18 cellular contexts compared by ENCODE assay signal in genomic region chr17:50986989-50987660, GRCh38.
DNase-seq lines count a peak whose midpoint lies in the region; ATAC-seq, FAIRE-seq and TF ChIP-seq lines count a peak whose summit lies in the region.
"Had no signal": no experiment of that assay in that cellular context is flagged by ENCODE, and none has a peak within 500 bp of the region (broad histone marks: within the 10 kb centered on the region; RNA-seq: fewer than 3 reads in every experiment).

No MANE protein-coding gene starts in this region.

- no peaks in the 10 kb centered on the region for H3K79me2 ChIP-seq in astrocyte (ENCODE audit: insufficient read depth, low read length)
- H3K79me2 ChIP-seq: hepatocyte had no signal

- H3K36me3 Mint-ChIP-seq in astrocyte (ENCODE audit: low read depth, unreplicated experiment) = peaks cover 15% of the 10 kb centered on the region

- H3K4me1 ChIP-seq in HEK293 (ENCODE audit: control insufficient read depth, insufficient read depth, low read length) = no peaks in the 10 kb centered on the region
- no peaks in the 10 kb centered on the region for H3K4me1 ChIP-seq in astrocyte (ENCODE audit: insufficient read depth, low read length)
- H3K4me1 ChIP-seq: BLaER1, spleen had no signal

- no peak for TF ChIP-seq POLR2A in GM18505 (IDR thresholded peaks at IDR 0.05; ENCODE audit: borderline replicate concordance, extremely low read depth, insufficient read depth, insufficient read length)

- no peak for FAIRE-seq in astrocyte (lab: Jason Lieb, UNC)
- FAIRE-seq: endothelial cell of umbilical vein had no signal

- H3K36me3 ChIP-seq in HEK293 (ENCODE audit: control insufficient read depth in 2 of 2, insufficient read depth in 1 of 2, low read length in 2 of 2) = peaks cover 78 to 91% of the 10 kb centered on the region in 2 experiments
- H3K36me3 ChIP-seq in astrocyte (ENCODE audit: insufficient read depth, low read length) = peaks cover 27% of the 10 kb centered on the region

- H2AFZ ChIP-seq in astrocyte (ENCODE audit: low read depth, low read length) = no peak overlapping the region
- H2AFZ ChIP-seq: hepatocyte had no signal

- H3K27ac ChIP-seq in HEK293 (ENCODE audit: extremely low read depth, low read depth, low read length) (no peak overlapping the region), astrocyte (ENCODE audit: low read depth, low read length) (no peak overlapping the region)
- H3K27ac ChIP-seq: BLaER1, hepatocyte, spleen had no signal

- DNase-seq in AG08395 (ENCODE audit: low spot score) (peak; percentile 20), astrocyte (ENCODE audit: low read depth) (peak; percentile 64), fibroblast of villous mesenchyme (ENCODE audit: low read depth) (peak; percentile 22), SKM-1 (lab: John Stamatoyannopoulos, UW; ENCODE audit: unreplicated experiment) (no peak), 8988T (no peak)
- DNase-seq: activated naive CD4-positive, alpha-beta T cell treated with Interleukin-2 at 50 U/mL for 16 hours; central memory CD4-positive, alpha-beta T cell; DMS 273 treated with DMSO at 0.1 percent for 48 hours; NCI-H1092 treated with DMSO at 0.1 percent for 48 hours; NCI-H345; spleen; stimulated activated naive CD4-positive, alpha-beta T cell treated with Interleukin-2 at 50 U/mL for 16 hours had no signal

- H3K9ac ChIP-seq in astrocyte (ENCODE audit: low read length) = no peak overlapping the region
- H3K9ac ChIP-seq: BLaER1 had no signal

- no peak overlapping the region for H3K4me3 Mint-ChIP-seq in astrocyte (ENCODE audit: unreplicated experiment)

- no peaks in the 10 kb centered on the region for H3K27me3 ChIP-seq in astrocyte (ENCODE audit: insufficient read depth, low read length)
- H3K27me3 ChIP-seq: BLaER1, hepatocyte, spleen had no signal

- H3K9me3 Mint-ChIP-seq in astrocyte (ENCODE audit: unreplicated experiment) = no peaks in the 10 kb centered on the region

- TF ChIP-seq CTCF in HEK293 (tag by site-specific recombination; IDR thresholded peaks at IDR 0.05) (no peak), astrocyte (IDR thresholded peaks at IDR 0.05; ENCODE audit: insufficient read depth, low read depth, low read length) (no peak), fibroblast of villous mesenchyme (IDR thresholded peaks at IDR 0.05; ENCODE audit: insufficient read depth, low read depth, low read length) (no peak)

- H3K9me3 ChIP-seq in HEK293 (ENCODE audit: control insufficient read depth, insufficient read depth, low read depth, low read length) (no peaks in the 10 kb centered on the region), astrocyte (ENCODE audit: insufficient read depth, low read depth, low read length) (no peaks in the 10 kb centered on the region)
- H3K9me3 ChIP-seq: BLaER1, spleen had no signal

- no peak overlapping the region for H3K27ac Mint-ChIP-seq in astrocyte (ENCODE audit: unreplicated experiment)

- ATAC-seq in GM18505 (IDR thresholded peaks at IDR 0.05; ENCODE audit: unreplicated experiment) (no peak), GM21515 (IDR thresholded peaks at IDR 0.05; ENCODE audit: unreplicated experiment) (no peak)

- no peaks in the 10 kb centered on the region for H3K27me3 Mint-ChIP-seq in astrocyte (ENCODE audit: low read depth, unreplicated experiment)

- CTCF ChIA-PET in HEK293 (lab: Yijun Ruan, JAX) = interaction anchor here (0.6 kb wide), 2 partner anchors 11 to 185 kb away, joined by 3 read pairs; no protein-coding TSS in a partner anchor

- no peaks in the 10 kb centered on the region for H4K20me1 ChIP-seq in astrocyte (ENCODE audit: insufficient read depth, low read length)
- H4K20me1 ChIP-seq: BLaER1 had no signal

- no peaks in the 10 kb centered on the region for H3K4me1 Mint-ChIP-seq in astrocyte (ENCODE audit: low read depth, unreplicated experiment)

- H3K4me2 ChIP-seq in astrocyte (ENCODE audit: low read length) = no peak overlapping the region
- H3K4me2 ChIP-seq: BLaER1, hepatocyte had no signal

- POLR2A ChIA-PET in HEK293 (lab: Yijun Ruan, JAX) = no interaction called here

- no peak overlapping the region for H3K4me3 ChIP-seq in HEK293 (ENCODE audit: low read depth, low read length)
- no peak overlapping the region for H3K4me3 ChIP-seq in astrocyte (ENCODE audit: insufficient read depth, low read depth, low read length)
- H3K4me3 ChIP-seq in fibroblast of villous mesenchyme (ENCODE audit: low read depth, low read length) = no peak overlapping the region
- H3K4me3 ChIP-seq: BLaER1, hepatocyte, spleen had no signal

TF ChIP-seq in HEK293, 187 proteins besides CTCF, POLR2A, EP300 and RAD21:
- TF ChIP-seq ZNF202 (tag by site-specific recombination; IDR thresholded peaks at IDR 0.05; ENCODE audit: borderline replicate concordance) (no peak), FEZF1 (tag by site-specific recombination; IDR thresholded peaks at IDR 0.05) (peak; percentile 89)

Comparison
In these comparisons a context has a peak if more than half of its experiments do, and no peak if none do; other contexts are left out.
1. DNase-seq: peak in AG08395 (single experiment), astrocyte (single experiment) and fibroblast of villous mesenchyme (single experiment); none in SKM-1 (single experiment) and 8988T (single experiment).